ENCODE assay signal across 19 cellular contexts in the genomic region with DNA sequence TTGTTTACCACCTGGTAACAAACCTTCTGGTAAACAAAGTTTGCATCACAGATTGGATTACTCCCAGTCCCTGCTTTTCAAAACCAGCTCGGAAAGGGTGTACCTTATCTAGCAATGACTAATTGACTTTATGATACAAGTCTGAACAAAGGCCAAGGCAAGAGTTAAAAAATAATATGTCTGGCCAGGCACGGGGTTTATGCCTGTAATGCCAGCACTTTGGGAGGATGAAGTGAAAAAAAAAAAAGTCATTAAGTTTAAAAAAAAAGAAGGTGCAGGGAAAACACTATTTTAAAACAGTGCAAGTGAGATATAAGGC. TPM values are rescaled to one million over a fixed set of nuclear protein-coding genes. Genes with fewer than 3 reads are reported as not detected.
DNase-seq lines count a peak whose midpoint lies in the region; ATAC-seq, FAIRE-seq and TF ChIP-seq lines count a peak whose summit lies in the region.
"Had no signal": no experiment of that assay in that cellular context is flagged by ENCODE, and none has a peak within 500 bp of the region (broad histone marks: within the 10 kb centered on the region; RNA-seq: fewer than 3 reads in every experiment).

No MANE protein-coding gene starts in this region.

- H3K9me2 ChIP-seq in GM23338 (ENCODE audit: insufficient read depth) = no peaks in the 10 kb centered on the region

- peaks cover 12% of the 10 kb centered on the region for H3K27me3 Mint-ChIP-seq in GM23338 (ENCODE audit: insufficient read depth, low read depth, poor library complexity)

- H3K4me3 Mint-ChIP-seq in GM23338 = peak overlapping the region; percentile 58
- H3K4me3 Mint-ChIP-seq: CD14-positive monocyte had no signal

- H3K27me3 ChIP-seq in GM23338 (ENCODE audit: insufficient read depth) (no peaks in the 10 kb centered on the region), bronchial epithelial cell (ENCODE audit: control insufficient read depth, insufficient read depth, low read length) (no peaks in the 10 kb centered on the region), iPS-20b (ENCODE audit: insufficient read depth, low read length) (no peaks in the 10 kb centered on the region)

- H2AFZ ChIP-seq in GM23338 = no peak overlapping the region

- H3K36me3 ChIP-seq in GM23338 (ENCODE audit: insufficient read depth) (no peaks in the 10 kb centered on the region), bronchial epithelial cell (ENCODE audit: control insufficient read depth, insufficient read depth, low read length) (no peaks in the 10 kb centered on the region), iPS-20b (ENCODE audit: insufficient read depth, low read depth, low read length) (no peaks in the 10 kb centered on the region)

- H3K79me2 ChIP-seq in GM23338 (replicated peaks; ENCODE audit: insufficient read depth) = no peaks in the 10 kb centered on the region

- FAIRE-seq in bronchial epithelial cell (lab: Jason Lieb, UNC) = no peak
- FAIRE-seq: A549, K562, RCC 7860 had no signal

- no peaks in the 10 kb centered on the region for H3K9me3 ChIP-seq in iPS-20b (ENCODE audit: insufficient read depth, low read depth, low read length)
- H3K9me3 ChIP-seq: A549, Caco-2 had no signal

- H3K9ac ChIP-seq in iPS-20b (ENCODE audit: low read depth, low read length) = peak overlapping the region; percentile 62; the same call in 1 of the 2 replicates

- no peak overlapping the region for H3K4me3 ChIP-seq in GM23338
- H3K4me3 ChIP-seq in bronchial epithelial cell (ENCODE audit: low read depth, low read length) = no peak overlapping the region
- peak overlapping the region; percentile 7; the same call in 1 of the 2 replicates for H3K4me3 ChIP-seq in iPS-20b (ENCODE audit: low read length)
- H3K4me3 ChIP-seq: A549, K562 had no signal

- H4K20me1 ChIP-seq in GM23338 (replicated peaks; ENCODE audit: insufficient read depth) = no peaks in the 10 kb centered on the region

- H3K27ac ChIP-seq in GM23338 (ENCODE audit: low read depth) (peak overlapping the region; percentile 92), iPS-20b (ENCODE audit: low read length) (peak overlapping the region; percentile 31)
- H3K27ac ChIP-seq: A549 had no signal

- H3F3A ChIP-seq in GM23338 (replicated peaks; ENCODE audit: low read depth) = no peaks in the 10 kb centered on the region

- H3K27ac Mint-ChIP-seq in GM23338 = peak overlapping the region; percentile 98
- H3K27ac Mint-ChIP-seq: CD14-positive monocyte had no signal

- ATAC-seq in GM23338 (no peak), HG03565 (IDR thresholded peaks at IDR 0.05; ENCODE audit: unreplicated experiment) (no peak), GM21737 (IDR thresholded peaks at IDR 0.05; ENCODE audit: unreplicated experiment) (no peak)
- ATAC-seq: A549, K562 had no signal

- TF ChIP-seq CTCF in GM23338 (conservative IDR thresholded peaks at IDR 0.05; ENCODE audit: low read depth in 2 of 2) = no peak
- no peak for TF ChIP-seq CTCF in bronchial epithelial cell (IDR thresholded peaks at IDR 0.05; ENCODE audit: insufficient read depth, low read length, severe bottlenecking)

- DNase-seq in GM23338 (ENCODE audit: low spot score) (no peak), LoVo (ENCODE audit: low spot score) (peak; percentile 63), bronchial epithelial cell (ENCODE audit: low read depth) (peak; percentile 88), dedifferentiated amniotic fluid mesenchymal stem cell (ENCODE audit: extremely low spot score) (no peak)
- no peak for DNase-seq in stimulated activated naive CD4-positive, alpha-beta T cell treated with Interleukin-2 at 50 U/mL for 16 hours (lab: John Stamatoyannopoulos, UW)
- DNase-seq: Caco-2, NCI-H1048, NCI-H1694 treated with DMSO at 0.1 percent for 48 hours, NCI-H2171, NCI-H446 treated with DMSO at 0.1 percent for 48 hours, NCI-H774, SIG-M5 had no signal

- H3K36me3 Mint-ChIP-seq in GM23338 (ENCODE audit: low read depth) = no peaks in the 10 kb centered on the region
- H3K36me3 Mint-ChIP-seq: CD14-positive monocyte had no signal

- 0 out of 2 replicates have a peak overlapping the region, but pooled peaks have one; percentile 6 for H3K4me2 ChIP-seq in GM23338
- H3K4me2 ChIP-seq: A549 had no signal

- H3K4me1 ChIP-seq in GM23338 (ENCODE audit: insufficient read depth) = peaks cover 30% of the 10 kb centered on the region
- peaks cover 32% of the 10 kb centered on the region; the same call in 1 of the 2 replicates for H3K4me1 ChIP-seq in iPS-20b (ENCODE audit: insufficient read depth, low read length)
- H3K4me1 ChIP-seq: Caco-2 had no signal

- peaks cover 38% of the 10 kb centered on the region for H3K4me1 Mint-ChIP-seq in GM23338

- no peaks in the 10 kb centered on the region for H3K9me3 Mint-ChIP-seq in GM23338

TF ChIP-seq in GM23338, 12 proteins besides CTCF, POLR2A, EP300 and RAD21:
- TF ChIP-seq ZNF462 (CRISPR knock-in tag; IDR thresholded peaks at IDR 0.05) (no peak), STAT1 (IDR thresholded peaks at IDR 0.05; ENCODE audit: unreplicated experiment) (no peak), NANOG (IDR thresholded peaks at IDR 0.05; ENCODE audit: borderline replicate concordance) (no peak), ZNF114 (CRISPR knock-in tag; IDR thresholded peaks at IDR 0.05) (no peak), POLR2AphosphoS5 (IDR thresholded peaks at IDR 0.05; ENCODE audit: low read depth) (no peak), EZH2phosphoT487 (IDR thresholded peaks at IDR 0.05; ENCODE audit: unreplicated experiment) (no peak), ETS1 (IDR thresholded peaks at IDR 0.05) (no peak)

RNA-seq across cellular contexts. Expression of gene PMAIP1, which starts 35.4 kb away (rescaled TPM):
- 151 and 156 TPM in 2 replicates for total RNA-seq in GM23338 (2014; rRNA removed; shearing (Covaris generic))
- 274 and 296 TPM in 2 replicates for polyA plus RNA-seq in GM23338 (2016; fragmentation: Nextera tagmentation; extraction: Ambion mirVana)
- total RNA-seq in bronchial epithelial cell = 12.1 and 16.6 TPM in 2 replicates

Comparison
In these comparisons a context has a peak if more than half of its experiments do, and no peak if none do; other contexts are left out.
1. DNase-seq: peak in LoVo (single experiment) and bronchial epithelial cell (single experiment); none in GM23338 (single experiment), stimulated activated naive CD4-positive, alpha-beta T cell treated with Interleukin-2 at 50 U/mL for 16 hours (single experiment) and dedifferentiated amniotic fluid mesenchymal stem cell (single experiment).